16 cellular contexts compared by ENCODE assay signal in the genomic region with DNA sequence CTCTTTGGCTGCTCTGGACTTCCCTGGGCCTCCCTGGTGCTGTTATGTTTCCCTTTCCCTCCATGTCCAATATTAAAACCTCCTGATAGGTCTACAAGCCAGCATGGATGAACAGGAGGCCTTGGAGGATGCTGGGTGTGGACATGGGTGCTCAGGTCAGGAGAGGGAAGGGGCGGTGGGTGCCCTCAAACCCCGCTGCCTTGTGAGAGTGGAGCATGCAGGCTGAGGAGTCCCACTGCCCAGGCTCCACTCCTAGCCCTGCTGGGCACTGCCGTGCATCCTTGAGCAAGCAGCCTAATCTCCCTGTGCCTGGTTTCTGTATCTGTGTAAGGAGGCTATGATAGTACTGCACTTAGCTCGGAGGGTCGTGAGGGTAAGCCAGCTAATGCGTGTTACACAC. TPM values are rescaled to one million over a fixed set of nuclear protein-coding genes. Genes with fewer than 3 reads are reported as not detected.
DNase-seq lines count a peak whose midpoint lies in the region; ATAC-seq and TF ChIP-seq lines count a peak whose summit lies in the region.
"Had no signal": no experiment of that assay in that cellular context is flagged by ENCODE, and none has a peak within 500 bp of the region (broad histone marks: within the 10 kb centered on the region; RNA-seq: fewer than 3 reads in every experiment).

No MANE protein-coding gene starts in this region.

- H3K27ac ChIP-seq in CD8-positive, alpha-beta T cell (ENCODE audit: low read depth, low read length) = peak overlapping the region; percentile 80
- H3K27ac ChIP-seq: gastrocnemius medialis, testis had no signal

- H3K36me3 Mint-ChIP-seq in activated CD4-positive, alpha-beta T cell treated with anti-CD3 and anti-CD28 coated beads for 36 hours (ENCODE audit: low read depth) = peaks cover 6% of the 10 kb centered on the region
- H3K36me3 Mint-ChIP-seq in CD8-positive, alpha-beta T cell = peaks cover 24% of the 10 kb centered on the region
- H3K36me3 Mint-ChIP-seq in activated CD8-positive, alpha-beta T cell treated with anti-CD3 and anti-CD28 coated beads, Interleukin-2, amount 10 ng/mL, durations not matched to agents 7 days and 5 days (ENCODE audit: low read depth) = peaks cover 6% of the 10 kb centered on the region
- H3K36me3 Mint-ChIP-seq in memory B cell = no peaks in the 10 kb centered on the region
- no peaks in the 10 kb centered on the region for H3K36me3 Mint-ChIP-seq in activated T-helper 1 cell treated with anti-CD3 and anti-CD28 coated beads, Interleukin-12 subunit alpha, Interleukin-12 subunit beta, Interleukin-2, Interleukin-4 antibody, amounts not matched to agents 30 ng/mL and 10 ng/mL and 1 ng/mL, durations not matched to agents 14 hours and 24 hours and 36 hours (ENCODE audit: low read depth)

- H3K9me3 ChIP-seq in CD8-positive, alpha-beta T cell (ENCODE audit: low read length) = no peaks in the 10 kb centered on the region
- H3K9me3 ChIP-seq: BE2C, gastrocnemius medialis, testis had no signal

- no peaks in the 10 kb centered on the region for H3K36me3 ChIP-seq in CD8-positive, alpha-beta T cell (ENCODE audit: insufficient read depth, low read length)
- H3K36me3 ChIP-seq: BE2C, gastrocnemius medialis had no signal

- H3K4me3 Mint-ChIP-seq in activated CD4-positive, alpha-beta T cell treated with anti-CD3 and anti-CD28 coated beads for 36 hours = peak overlapping the region; percentile 70
- H3K4me3 Mint-ChIP-seq in CD8-positive, alpha-beta T cell = peak overlapping the region; percentile 88
- H3K4me3 Mint-ChIP-seq in activated CD8-positive, alpha-beta T cell treated with anti-CD3 and anti-CD28 coated beads, Interleukin-2, amount 10 ng/mL, durations not matched to agents 7 days and 5 days = peak overlapping the region; percentile 83
- H3K4me3 Mint-ChIP-seq in memory B cell = no peak overlapping the region
- H3K4me3 Mint-ChIP-seq in activated T-helper 1 cell treated with anti-CD3 and anti-CD28 coated beads, Interleukin-12 subunit alpha, Interleukin-12 subunit beta, Interleukin-2, Interleukin-4 antibody, amounts not matched to agents 30 ng/mL and 10 ng/mL and 1 ng/mL, durations not matched to agents 14 hours and 24 hours and 36 hours = no peak overlapping the region

- DNase-seq in activated CD4-positive, alpha-beta T cell treated with anti-CD3 and anti-CD28 coated beads for 36 hours = no peak
- DNase-seq in activated CD4-positive, alpha-beta T cell treated with anti-CD3 and anti-CD28 coated beads, Interleukin-2, amount 50 U/mL, for 4 hours = no peak
- DNase-seq in CD8-positive, alpha-beta T cell = no peak
- DNase-seq in activated CD8-positive, alpha-beta T cell treated with anti-CD3 and anti-CD28 coated beads, Interleukin-2, amount 10 ng/mL, durations not matched to agents 7 days and 5 days = no peak
- no peak for DNase-seq in memory B cell (ENCODE audit: low spot score in 2 of 2)
- DNase-seq in stimulated activated CD4-positive, alpha-beta T cell treated with anti-CD3 and anti-CD28 coated beads, Interleukin-4, amount 100 ng/mL, for 24 hours = no peak
- no peak for DNase-seq in activated T-helper 1 cell treated with anti-CD3 and anti-CD28 coated beads, Interleukin-12 subunit alpha, Interleukin-12 subunit beta, Interleukin-2, Interleukin-4 antibody, amounts not matched to agents 30 ng/mL and 10 ng/mL and 1 ng/mL, durations not matched to agents 14 hours and 24 hours and 36 hours (ENCODE audit: low spot score)
- DNase-seq: BE2C, gastrocnemius medialis, kidney glomerular epithelial cell, NCI-H526 treated with DMSO at 0.1 percent for 48 hours, testis had no signal

- H3K27me3 ChIP-seq in CD8-positive, alpha-beta T cell (ENCODE audit: insufficient read depth, low read length) = no peaks in the 10 kb centered on the region
- H3K27me3 ChIP-seq: BE2C, dorsolateral prefrontal cortex, testis had no signal

- intact Hi-C loops in activated CD4-positive, alpha-beta T cell treated with anti-CD3 and anti-CD28 coated beads for 36 hours (cut with DNase I, micrococcal nuclease) = loop anchor here in 1 of 2 experiments (10.0 kb wide), 1 partner anchor 347 kb away; no protein-coding TSS in a partner anchor
- intact Hi-C loops in CD8-positive, alpha-beta T cell (cut with DNase I, micrococcal nuclease) = loop anchor here in 1 of 2 experiments (5.0 to 10.0 kb wide), 3 partner anchors 299 to 1184 kb away; a partner anchor contains a TSS
- intact Hi-C loops in activated T-helper 1 cell treated with anti-CD3 and anti-CD28 coated beads, Interleukin-12 subunit alpha, Interleukin-12 subunit beta, Interleukin-2, Interleukin-4 antibody, amounts not matched to agents 30 ng/mL and 10 ng/mL and 1 ng/mL, durations not matched to agents 14 hours and 24 hours and 36 hours (cut with micrococcal nuclease) = no loop called here

- H3K4me3 ChIP-seq in CD8-positive, alpha-beta T cell (ENCODE audit: low read depth, low read length) = peak overlapping the region; percentile 52
- H3K4me3 ChIP-seq: dorsolateral prefrontal cortex, gastrocnemius medialis, testis had no signal

- peaks cover 78% of the 10 kb centered on the region for H3K4me1 ChIP-seq in CD8-positive, alpha-beta T cell (ENCODE audit: insufficient read depth, low read length)
- H3K4me1 ChIP-seq: gastrocnemius medialis, testis had no signal

- H3K27ac Mint-ChIP-seq in activated CD4-positive, alpha-beta T cell treated with anti-CD3 and anti-CD28 coated beads for 36 hours = peak overlapping the region; percentile 91
- H3K27ac Mint-ChIP-seq in CD8-positive, alpha-beta T cell = peak overlapping the region; percentile 99
- H3K27ac Mint-ChIP-seq in activated CD8-positive, alpha-beta T cell treated with anti-CD3 and anti-CD28 coated beads, Interleukin-2, amount 10 ng/mL, durations not matched to agents 7 days and 5 days = peak overlapping the region; percentile 98
- peak overlapping the region; percentile 92 for H3K27ac Mint-ChIP-seq in memory B cell
- H3K27ac Mint-ChIP-seq in activated T-helper 1 cell treated with anti-CD3 and anti-CD28 coated beads, Interleukin-12 subunit alpha, Interleukin-12 subunit beta, Interleukin-2, Interleukin-4 antibody, amounts not matched to agents 30 ng/mL and 10 ng/mL and 1 ng/mL, durations not matched to agents 14 hours and 24 hours and 36 hours = no peak overlapping the region

- CTCF ChIA-PET in activated CD4-positive, alpha-beta T cell treated with anti-CD3 and anti-CD28 coated beads for 36 hours (lab: Charles Lee) = interaction anchor here (1.2 to 2.3 kb wide), 3 partner anchors 48 to 135 kb away, joined by 3 to 8 read pairs (median 3); no protein-coding TSS in a partner anchor
- CTCF ChIA-PET in CD8-positive, alpha-beta T cell (lab: Charles Lee) = interaction anchor here (1.7 to 5.8 kb wide), 4 partner anchors 15 to 48 kb away, joined by 5 to 65 read pairs (median 16); a partner anchor contains a TSS
- CTCF ChIA-PET in activated CD8-positive, alpha-beta T cell treated with anti-CD3 and anti-CD28 coated beads, Interleukin-2, amount 10 ng/mL, durations not matched to agents 7 days and 5 days (lab: Charles Lee) = interaction anchor here (0.6 to 4.6 kb wide), 4 partner anchors 15 to 48 kb away, joined by 3 to 64 read pairs (median 16); a partner anchor contains a TSS

- H3K4me1 Mint-ChIP-seq in activated CD4-positive, alpha-beta T cell treated with anti-CD3 and anti-CD28 coated beads for 36 hours = peaks cover 87% of the 10 kb centered on the region
- peaks cover 87% of the 10 kb centered on the region for H3K4me1 Mint-ChIP-seq in CD8-positive, alpha-beta T cell (ENCODE audit: low read depth)
- peaks cover 80% of the 10 kb centered on the region for H3K4me1 Mint-ChIP-seq in activated CD8-positive, alpha-beta T cell treated with anti-CD3 and anti-CD28 coated beads, Interleukin-2, amount 10 ng/mL, durations not matched to agents 7 days and 5 days (ENCODE audit: low read depth)
- H3K4me1 Mint-ChIP-seq in memory B cell = peaks cover 19% of the 10 kb centered on the region
- H3K4me1 Mint-ChIP-seq in activated T-helper 1 cell treated with anti-CD3 and anti-CD28 coated beads, Interleukin-12 subunit alpha, Interleukin-12 subunit beta, Interleukin-2, Interleukin-4 antibody, amounts not matched to agents 30 ng/mL and 10 ng/mL and 1 ng/mL, durations not matched to agents 14 hours and 24 hours and 36 hours (ENCODE audit: low read depth) = peaks cover 62% of the 10 kb centered on the region

- H3K9me3 Mint-ChIP-seq in activated CD4-positive, alpha-beta T cell treated with anti-CD3 and anti-CD28 coated beads for 36 hours (ENCODE audit: low read depth) = no peaks in the 10 kb centered on the region
- no peaks in the 10 kb centered on the region for H3K9me3 Mint-ChIP-seq in CD8-positive, alpha-beta T cell
- H3K9me3 Mint-ChIP-seq in activated CD8-positive, alpha-beta T cell treated with anti-CD3 and anti-CD28 coated beads, Interleukin-2, amount 10 ng/mL, durations not matched to agents 7 days and 5 days (ENCODE audit: insufficient read depth) = no peaks in the 10 kb centered on the region
- no peaks in the 10 kb centered on the region for H3K9me3 Mint-ChIP-seq in memory B cell
- H3K9me3 Mint-ChIP-seq in activated T-helper 1 cell treated with anti-CD3 and anti-CD28 coated beads, Interleukin-12 subunit alpha, Interleukin-12 subunit beta, Interleukin-2, Interleukin-4 antibody, amounts not matched to agents 30 ng/mL and 10 ng/mL and 1 ng/mL, durations not matched to agents 14 hours and 24 hours and 36 hours = no peaks in the 10 kb centered on the region
- H3K9me3 Mint-ChIP-seq: activated T-helper 2 cell treated with anti-CD3 and anti-CD28 coated beads, Interferon-gamma antibody, Interleukin-2, Interleukin-4, amounts not matched to agents 10 μg/mL and 5 μg/mL and 100 μg/mL, durations not matched to agents 14 hours and 24 hours and 36 hours had no signal

- H3K27me3 Mint-ChIP-seq in activated CD4-positive, alpha-beta T cell treated with anti-CD3 and anti-CD28 coated beads for 36 hours = no peaks in the 10 kb centered on the region
- no peaks in the 10 kb centered on the region for H3K27me3 Mint-ChIP-seq in CD8-positive, alpha-beta T cell (ENCODE audit: low read depth)
- H3K27me3 Mint-ChIP-seq in activated CD8-positive, alpha-beta T cell treated with anti-CD3 and anti-CD28 coated beads, Interleukin-2, amount 10 ng/mL, durations not matched to agents 7 days and 5 days (ENCODE audit: low read depth) = no peaks in the 10 kb centered on the region
- H3K27me3 Mint-ChIP-seq in memory B cell = peaks cover 5% of the 10 kb centered on the region
- peaks cover 8% of the 10 kb centered on the region for H3K27me3 Mint-ChIP-seq in activated T-helper 1 cell treated with anti-CD3 and anti-CD28 coated beads, Interleukin-12 subunit alpha, Interleukin-12 subunit beta, Interleukin-2, Interleukin-4 antibody, amounts not matched to agents 30 ng/mL and 10 ng/mL and 1 ng/mL, durations not matched to agents 14 hours and 24 hours and 36 hours (ENCODE audit: insufficient read depth)

- TF ChIP-seq CTCF in CD8-positive, alpha-beta T cell (IDR thresholded peaks at IDR 0.05) = no peak

- POLR2A ChIA-PET in activated CD4-positive, alpha-beta T cell treated with anti-CD3 and anti-CD28 coated beads for 36 hours (lab: Charles Lee) = interaction anchor here (0.8 to 2.8 kb wide), 2 partner anchors 23 to 485 kb away, joined by 3 to 22 read pairs; no protein-coding TSS in a partner anchor
- POLR2A ChIA-PET in CD8-positive, alpha-beta T cell (lab: Charles Lee) = interaction anchor here (1.5 to 9.8 kb wide), 7 partner anchors 11 to 47 kb away, joined by 4 to 207 read pairs (median 14); a partner anchor contains a TSS
- POLR2A ChIA-PET in activated CD8-positive, alpha-beta T cell treated with anti-CD3 and anti-CD28 coated beads, Interleukin-2, amount 10 ng/mL, durations not matched to agents 7 days and 5 days (lab: Charles Lee) = interaction anchor here (0.7 to 3.6 kb wide), 5 partner anchors 9 to 30 kb away, joined by 3 to 129 read pairs (median 6); a partner anchor contains a TSS

- no peak for ATAC-seq in activated CD4-positive, alpha-beta T cell treated with anti-CD3 and anti-CD28 coated beads for 36 hours
- ATAC-seq in CD8-positive, alpha-beta T cell = no peak
- ATAC-seq in activated CD8-positive, alpha-beta T cell treated with anti-CD3 and anti-CD28 coated beads, Interleukin-2, amount 10 ng/mL, durations not matched to agents 7 days and 5 days = no peak
- ATAC-seq in memory B cell (ENCODE audit: low read depth) (no peak), GM21367 (IDR thresholded peaks at IDR 0.05; ENCODE audit: unreplicated experiment) (no peak)
- ATAC-seq: esophagus mucosa, gastrocnemius medialis had no signal

RNA-seq across cellular contexts. Expression of a gene that starts 18.4 kb away (rescaled TPM):
- 10 to 100 TPM; 55.3 to 60.3 TPM for total RNA-seq in activated CD4-positive, alpha-beta T cell treated with anti-CD3 and anti-CD28 coated beads for 36 hours
- 1 to 10 TPM; 5.4 to 6.2 TPM for total RNA-seq in CD8-positive, alpha-beta T cell
- total RNA-seq in activated CD8-positive, alpha-beta T cell treated with anti-CD3 and anti-CD28 coated beads, Interleukin-2, amount 10 ng/mL, durations not matched to agents 7 days and 5 days = 10 to 100 TPM; 64.0 to 69.4 TPM
- total RNA-seq in activated T-helper 1 cell treated with anti-CD3 and anti-CD28 coated beads, Interleukin-12 subunit alpha, Interleukin-12 subunit beta, Interleukin-2, Interleukin-4 antibody, amounts not matched to agents 30 ng/mL and 10 ng/mL and 1 ng/mL, durations not matched to agents 14 hours and 24 hours and 36 hours = 66.6 and 72.4 TPM in 2 replicates

Comparison
In these comparisons a context has a peak if more than half of its experiments do, and no peak if none do; other contexts are left out.
1. H3K4me3 Mint-ChIP-seq: peak in activated CD4-positive, alpha-beta T cell treated with anti-CD3 and anti-CD28 coated beads for 36 hours (single experiment), CD8-positive, alpha-beta T cell (single experiment) and activated CD8-positive, alpha-beta T cell treated with anti-CD3 and anti-CD28 coated beads, Interleukin-2, amount 10 ng/mL, durations not matched to agents 7 days and 5 days (single experiment); none in memory B cell (single experiment) and activated T-helper 1 cell treated with anti-CD3 and anti-CD28 coated beads, Interleukin-12 subunit alpha, Interleukin-12 subunit beta, Interleukin-2, Interleukin-4 antibody, amounts not matched to agents 30 ng/mL and 10 ng/mL and 1 ng/mL, durations not matched to agents 14 hours and 24 hours and 36 hours (single experiment).